ENCODE assay signal across 11 cellular contexts in genomic region chr1:94698759-94699502, GRCh38.
DNase-seq lines count a peak whose midpoint lies in the region; ATAC-seq and TF ChIP-seq lines count a peak whose summit lies in the region.
"Had no signal": no experiment of that assay in that cellular context is flagged by ENCODE, and none has a peak within 500 bp of the region (broad histone marks: within the 10 kb centered on the region; RNA-seq: fewer than 3 reads in every experiment).

No MANE protein-coding gene starts in this region.

- H3K4me3 Mint-ChIP-seq in naive thymus-derived CD4-positive, alpha-beta T cell = no peak overlapping the region
- H3K4me3 Mint-ChIP-seq: activated T-cell treated with anti-CD3 and anti-CD28 coated beads, Interleukin-2, amount 50 U/mL, for 24 hours; CD14-positive monocyte had no signal

- intact Hi-C loops in lower lobe of right lung (cut with DNase I) = no loop called here
- intact Hi-C loops in naive thymus-derived CD4-positive, alpha-beta T cell (cut with micrococcal nuclease) = no loop called here

- peaks cover 10 to 21% (median 19%) of the 10 kb centered on the region in 5 donors for H3K27me3 Mint-ChIP-seq in naive thymus-derived CD4-positive, alpha-beta T cell

- H3K36me3 Mint-ChIP-seq in naive thymus-derived CD4-positive, alpha-beta T cell = no peaks in the 10 kb centered on the region
- H3K36me3 Mint-ChIP-seq: CD14-positive monocyte had no signal

- DNase-seq in AG08396 (ENCODE audit: low spot score) (peak; percentile 56), HT1080 (ENCODE audit: low read depth) (peak; percentile 63), amniotic epithelial cell (ENCODE audit: low read depth) (peak; percentile 88), iris pigment epithelial cell (ENCODE audit: low read depth) (peak; percentile 81), lower lobe of right lung (no peak)
- no peak for DNase-seq in activated CD4-positive, alpha-beta T cell treated with anti-CD3 and anti-CD28 coated beads, Interleukin-2, amount 50 U/mL, for 48 hours
- DNase-seq in naive thymus-derived CD4-positive, alpha-beta T cell = no peak
- DNase-seq: activated T-cell treated with anti-CD3 and anti-CD28 coated beads, Interleukin-2, amount 50 U/mL, for 24 hours had no signal

- no peaks in the 10 kb centered on the region for H3K27me3 ChIP-seq in lower lobe of right lung (ENCODE audit: low read depth)
- H3K27me3 ChIP-seq in naive thymus-derived CD4-positive, alpha-beta T cell (ENCODE audit: control insufficient read depth in 2 of 2, insufficient read depth in 2 of 2, low read length in 2 of 2) = no peaks in the 10 kb centered on the region
- H3K27me3 ChIP-seq: neutrophil had no signal

- no peaks in the 10 kb centered on the region for H3K9me3 ChIP-seq in lower lobe of right lung
- no peaks in the 10 kb centered on the region for H3K9me3 ChIP-seq in naive thymus-derived CD4-positive, alpha-beta T cell (ENCODE audit: control insufficient read depth in 2 of 3, low read length in 3 of 3)
- H3K9me3 ChIP-seq: neutrophil had no signal

- H3K4me3 ChIP-seq in lower lobe of right lung = no peak overlapping the region
- no peak overlapping the region for H3K4me3 ChIP-seq in naive thymus-derived CD4-positive, alpha-beta T cell (ENCODE audit: low read length)

- H3K4me1 ChIP-seq in lower lobe of right lung = no peaks in the 10 kb centered on the region
- no peaks in the 10 kb centered on the region for H3K4me1 ChIP-seq in naive thymus-derived CD4-positive, alpha-beta T cell (ENCODE audit: control insufficient read depth in 2 of 2, insufficient read depth in 2 of 2, low read length in 2 of 2)

- CTCF ChIA-PET in naive thymus-derived CD4-positive, alpha-beta T cell (lab: Charles Lee) = no interaction called here

- no peak for TF ChIP-seq CTCF in lower lobe of right lung (IDR thresholded peaks at IDR 0.05)

- H3K36me3 ChIP-seq in lower lobe of right lung = no peaks in the 10 kb centered on the region
- H3K36me3 ChIP-seq in naive thymus-derived CD4-positive, alpha-beta T cell (ENCODE audit: control insufficient read depth in 2 of 3, insufficient read depth in 3 of 3, low read length in 3 of 3) = no peaks in the 10 kb centered on the region
- H3K36me3 ChIP-seq: neutrophil had no signal

- H3K27ac Mint-ChIP-seq in naive thymus-derived CD4-positive, alpha-beta T cell = no peak overlapping the region
- H3K27ac Mint-ChIP-seq: activated T-cell treated with anti-CD3 and anti-CD28 coated beads, Interleukin-2, amount 50 U/mL, for 24 hours had no signal

- H3K27ac ChIP-seq in lower lobe of right lung = no peak overlapping the region
- no peak overlapping the region for H3K27ac ChIP-seq in naive thymus-derived CD4-positive, alpha-beta T cell (ENCODE audit: low read depth, low read length)
- H3K27ac ChIP-seq: neutrophil had no signal

- POLR2A ChIA-PET in naive thymus-derived CD4-positive, alpha-beta T cell (lab: Charles Lee) = interaction anchor here (0.6 kb wide), 1 partner anchor 300 kb away, joined by 8 read pairs; no protein-coding TSS in a partner anchor

- peaks cover 0 to 3% (median 0%) of the 10 kb centered on the region in 7 donors for H3K4me1 Mint-ChIP-seq in naive thymus-derived CD4-positive, alpha-beta T cell

- no peak for ATAC-seq in lower lobe of right lung
- no peak for ATAC-seq in naive thymus-derived CD4-positive, alpha-beta T cell
- ATAC-seq in HG02852 (IDR thresholded peaks at IDR 0.05; ENCODE audit: unreplicated experiment) = no peak

- H3K9me3 Mint-ChIP-seq in naive thymus-derived CD4-positive, alpha-beta T cell = peaks cover 0 to 6% (median 0%) of the 10 kb centered on the region in 11 donors
- H3K9me3 Mint-ChIP-seq: activated T-cell treated with anti-CD3 and anti-CD28 coated beads, Interleukin-2, amount 50 U/mL, for 24 hours had no signal

Comparison
In these comparisons a context has a peak if more than half of its experiments do, and no peak if none do; other contexts are left out.
1. DNase-seq: peak in AG08396 (single experiment), HT1080 (single experiment), amniotic epithelial cell (single experiment) and iris pigment epithelial cell (single experiment); none in lower lobe of right lung (single experiment), activated CD4-positive, alpha-beta T cell treated with anti-CD3 and anti-CD28 coated beads, Interleukin-2, amount 50 U/mL, for 48 hours (0 of 2) and naive thymus-derived CD4-positive, alpha-beta T cell (0 of 9).